In the genomic region with DNA sequence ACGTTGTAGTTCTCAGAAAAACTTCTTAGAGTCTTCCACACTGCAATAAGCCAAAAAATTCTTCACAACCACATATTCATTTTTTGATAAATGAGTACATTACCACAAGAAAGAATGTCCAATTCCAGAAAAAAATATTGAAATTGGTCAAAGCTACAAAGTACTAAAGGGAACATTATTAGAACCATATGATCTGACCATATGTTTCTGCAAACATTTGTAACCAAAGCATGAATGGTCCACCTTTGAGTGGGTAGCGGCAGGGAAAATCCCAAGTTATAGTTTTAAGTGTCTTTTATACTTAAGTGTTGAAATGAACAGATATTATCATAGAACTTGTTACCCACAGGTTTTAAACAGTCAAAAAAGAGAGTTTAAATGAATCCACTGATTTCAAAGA, we compare ENCODE assay signal across 1 cellular context.
TF ChIP-seq lines count a peak whose summit lies in the region.

No MANE protein-coding gene starts in this region.

TF ChIP-seq in SK-N-SH, 30 proteins besides CTCF, POLR2A, EP300 and RAD21:
- peak; percentile 66 for TF ChIP-seq TCF12 (IDR thresholded peaks at IDR 0.05)
- TF ChIP-seq FOSL2 (IDR thresholded peaks at IDR 0.05; ENCODE audit: borderline replicate concordance, low read depth) = no peak
- TF ChIP-seq, protein P1, sequence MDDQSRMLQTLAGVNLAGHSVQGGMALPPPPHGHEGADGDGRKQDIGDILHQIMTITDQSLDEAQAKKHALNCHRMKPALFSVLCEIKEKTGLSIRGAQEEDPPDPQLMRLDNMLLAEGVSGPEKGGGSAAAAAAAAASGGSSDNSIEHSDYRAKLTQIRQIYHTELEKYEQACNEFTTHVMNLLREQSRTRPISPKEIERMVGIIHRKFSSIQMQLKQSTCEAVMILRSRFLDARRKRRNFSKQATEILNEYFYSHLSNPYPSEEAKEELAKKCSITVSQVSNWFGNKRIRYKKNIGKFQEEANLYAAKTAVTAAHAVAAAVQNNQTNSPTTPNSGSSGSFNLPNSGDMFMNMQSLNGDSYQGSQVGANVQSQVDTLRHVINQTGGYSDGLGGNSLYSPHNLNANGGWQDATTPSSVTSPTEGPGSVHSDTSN (IDR thresholded peaks at IDR 0.05) = no peak
